In the genomic region with DNA sequence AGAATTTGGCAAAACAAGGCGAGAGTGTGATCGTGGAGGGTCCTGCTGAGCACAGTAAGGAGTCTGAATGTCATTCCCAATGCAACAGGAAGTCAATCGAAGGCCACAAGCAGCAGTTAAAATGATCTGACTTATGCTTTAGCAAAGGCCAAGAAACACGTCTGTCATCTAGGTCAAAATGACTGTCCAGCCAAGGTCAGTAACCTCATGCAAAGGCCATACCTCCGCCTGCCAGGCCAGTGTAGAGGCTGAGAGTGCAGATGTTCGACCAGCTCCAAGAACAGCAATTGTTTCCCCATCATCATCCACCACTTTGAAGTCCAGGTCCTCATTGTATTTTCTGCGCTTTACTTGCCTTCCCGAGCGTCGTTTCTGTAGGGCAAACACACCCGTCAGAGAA, we compare ENCODE assay signal across 17 cellular contexts.
A peak's percentile ranks its signal among the peaks of the same experiment; 100 is the strongest.
DNase-seq lines count a peak whose midpoint lies in the region; ATAC-seq, FAIRE-seq and TF ChIP-seq lines count a peak whose summit lies in the region.
"Had no signal": no experiment of that assay in that cellular context is flagged by ENCODE, and none has a peak within 500 bp of the region (broad histone marks: within the 10 kb centered on the region; RNA-seq: fewer than 3 reads in every experiment).

No MANE protein-coding gene starts in this region.

- H3K4me3 ChIP-seq in liver (ENCODE audit: low read depth in 1 of 3, low read length in 3 of 3), result no peak overlapping the region
- no peak overlapping the region for H3K4me3 ChIP-seq in HepG2 (replicated peaks in 1 of 3; ENCODE audit: insufficient read depth in 1 of 3, low read depth in 2 of 3, low read length in 3 of 3)
- H3K4me3 ChIP-seq in right lobe of liver, result no peak overlapping the region
- no peak overlapping the region for H3K4me3 ChIP-seq in esophagus squamous epithelium
- H3K4me3 ChIP-seq: BLaER1, GM23248, HAP-1 had no signal

- no peak for FAIRE-seq in HepG2 (lab: Jason Lieb, UNC)
- FAIRE-seq: GM18507 had no signal

- in situ Hi-C loops in HepG2 (cut with HindIII; ENCODE audit: extremely low pct_ligation_motif_present, low pct_unique_long_range_greater_than_20kb), result no loop called here

- TF ChIP-seq POLR2A in HepG2 (IDR thresholded peaks at IDR 0.05; ENCODE audit: insufficient read depth in 1 of 2, low read depth in 2 of 2, low read length in 2 of 2), result no peak
- TF ChIP-seq POLR2A in right lobe of liver (IDR thresholded peaks at IDR 0.05), result no peak
- TF ChIP-seq POLR2A in esophagus squamous epithelium (IDR thresholded peaks at IDR 0.05), result no peak

- H3K9me3 ChIP-seq in liver (ENCODE audit: control insufficient read depth in 4 of 4, low read length in 3 of 4) (no peaks in the 10 kb centered on the region), HepG2 (ENCODE audit: low read length) (no peaks in the 10 kb centered on the region), right lobe of liver (no peaks in the 10 kb centered on the region), esophagus squamous epithelium (no peaks in the 10 kb centered on the region)
- H3K9me3 ChIP-seq: Caco-2, HAP-1 had no signal

- H3K27ac ChIP-seq in liver (ENCODE audit: low read depth in 1 of 2, low read length in 2 of 2), result no peak overlapping the region
- H3K27ac ChIP-seq in HepG2 (ENCODE audit: extremely low read length, insufficient read depth, low read length), result no peak overlapping the region
- H3K27ac ChIP-seq in right lobe of liver, result peak overlapping the region in 1 of 3 donors; percentile 37
- H3K27ac ChIP-seq in esophagus squamous epithelium, result no peak overlapping the region
- H3K27ac ChIP-seq: 22Rv1, BLaER1, GM23248, HL-60 had no signal

- H3K9ac ChIP-seq in liver (ENCODE audit: low read depth in 1 of 2, low read length in 2 of 2) (no peak overlapping the region), HepG2 (ENCODE audit: insufficient read depth, low read depth, low read length) (no peak overlapping the region)
- H3K9ac ChIP-seq: BLaER1, GM23248 had no signal

- peaks cover 0 to 5% (median 0%) of the 10 kb centered on the region in 4 donors for H3K36me3 ChIP-seq in liver (ENCODE audit: control insufficient read depth in 4 of 4, insufficient read depth in 3 of 4, low read depth in 1 of 4, low read length in 3 of 4)
- peaks cover 24 to 68% of the 10 kb centered on the region in 2 experiments for H3K36me3 ChIP-seq in HepG2 (replicated peaks in 1 of 2; ENCODE audit: control insufficient read depth in 1 of 2, insufficient read depth in 2 of 2, low read length in 2 of 2)
- H3K36me3 ChIP-seq in right lobe of liver, result peaks cover 0 to 4% (median under 1%) of the 10 kb centered on the region in 4 donors
- peaks cover 0 to 49% (median 0%) of the 10 kb centered on the region in 3 donors for H3K36me3 ChIP-seq in esophagus squamous epithelium

- POLR2A ChIA-PET in HepG2 (lab: Yijun Ruan, JAX), result no interaction called here

- H3K4me1 ChIP-seq in liver (ENCODE audit: control insufficient read depth in 4 of 4, insufficient read depth in 4 of 4, low read length in 3 of 4), result peaks cover 18 to 49% (median 42%) of the 10 kb centered on the region in 4 donors
- H3K4me1 ChIP-seq in HepG2 (ENCODE audit: insufficient read depth, low read length), result peaks cover 41% of the 10 kb centered on the region
- H3K4me1 ChIP-seq in right lobe of liver, result peaks cover 0 to 54% (median 22%) of the 10 kb centered on the region in 4 donors
- peaks cover 0 to 34% (median 6%) of the 10 kb centered on the region in 3 donors for H3K4me1 ChIP-seq in esophagus squamous epithelium
- H3K4me1 ChIP-seq: BLaER1, HAP-1 had no signal

- H4K20me1 ChIP-seq in HepG2 (ENCODE audit: insufficient read depth, low read length), result peaks cover 10% of the 10 kb centered on the region; the same call in 1 of the 2 replicates

- no peak for ATAC-seq in HepG2
- ATAC-seq in right lobe of liver, result peak; percentile 68 to 77 (median 76)

- H2AFZ ChIP-seq in HepG2 (ENCODE audit: low read length), result no peak overlapping the region
- H2AFZ ChIP-seq: GM23248 had no signal

- TF ChIP-seq CTCF in liver (IDR thresholded peaks at IDR 0.05; ENCODE audit: low read depth, low read length, missing input control) (no peak), HepG2 (CRISPR knock-in tag; IDR thresholded peaks at IDR 0.05) (no peak), right lobe of liver (IDR thresholded peaks at IDR 0.05) (no peak), esophagus squamous epithelium (IDR thresholded peaks at IDR 0.05) (no peak)

- BruUV-seq in HepG2 (replicated peaks; lab: Mats Ljungman, UMichigan), result no TSS peak

- WGBS in liver, result 63% methylated on average over 11 of the region's 11 CpGs
- WGBS in HepG2 (ENCODE audit: low lambda C conversion rate), result 94% methylated on average over 11 of the region's 11 CpGs
- WGBS in right lobe of liver (ENCODE audit: insufficient coverage, low coverage, low lambda C conversion rate, missing lambda C conversion rate), result 63% methylated on average over 8 of the region's 11 CpGs
- 82 to 89% methylated on average over 11 of the region's 11 CpGs for WGBS in esophagus squamous epithelium, 2 donors

- CTCF ChIA-PET in HepG2 (lab: Yijun Ruan, JAX; ENCODE audit: low intra/inter-chr PET ratio, low total read pairs), result no interaction called here

- no peak overlapping the region for H3K4me2 ChIP-seq in HepG2 (ENCODE audit: low read depth, low read length)
- H3K4me2 ChIP-seq: BLaER1 had no signal

- intact Hi-C loops in HepG2 (cut with micrococcal nuclease; ENCODE audit: unreplicated experiment) (no loop called here), right lobe of liver (cut with DNase I) (no loop called here), esophagus squamous epithelium (cut with DNase I) (no loop called here)

- H3K27me3 ChIP-seq in liver (ENCODE audit: control insufficient read depth in 4 of 4, insufficient read depth in 4 of 4, low read length in 3 of 4) (no peaks in the 10 kb centered on the region), HepG2 (ENCODE audit: control insufficient read depth in 1 of 2, insufficient read depth in 2 of 2, low read length in 2 of 2) (no peaks in the 10 kb centered on the region), right lobe of liver (no peaks in the 10 kb centered on the region), esophagus squamous epithelium (no peaks in the 10 kb centered on the region)
- H3K27me3 ChIP-seq: BLaER1 had no signal

- peaks cover 9% of the 10 kb centered on the region for H3K79me2 ChIP-seq in HepG2 (ENCODE audit: insufficient read depth, low read length)

- TF ChIP-seq EP300 in HepG2 (IDR thresholded peaks at IDR 0.05; ENCODE audit: low read depth in 2 of 2, low read length in 2 of 2) (no peak), HepG2 (CRISPR knock-in tag; IDR thresholded peaks at IDR 0.05; ENCODE audit: borderline replicate concordance) (no peak)

- no peak for DNase-seq in HepG2 (ENCODE audit: low spot score)
- peak; percentile 7 for DNase-seq in brain pericyte (ENCODE audit: low read depth, low spot score)
- DNase-seq in right lobe of liver, result peak in 2 of 3 donors; percentile 66 to 67
- peak; percentile 20 for DNase-seq in smooth muscle cell of the brain vasculature (ENCODE audit: low read depth, low spot score)
- DNase-seq in esophagus squamous epithelium (lab: John Stamatoyannopoulos, UW), result no peak
- no peak for DNase-seq in EL
- DNase-seq in activated CD4-positive, alpha-beta T cell treated with anti-CD3 and anti-CD28 coated beads, Interleukin-2, amount 50 U/mL, for 48 hours, result no peak
- DNase-seq: Caco-2; CD8-positive, alpha-beta memory T cell; DMS53; GM23248 had no signal

- TF ChIP-seq RAD21 in liver (IDR thresholded peaks at IDR 0.05) (no peak), HepG2 (CRISPR knock-in tag; IDR thresholded peaks at IDR 0.05) (no peak)

TF ChIP-seq in liver, 16 proteins besides CTCF, POLR2A, EP300 and RAD21 (continues in another document):
- no peak for TF ChIP-seq EGR1 (IDR thresholded peaks at IDR 0.05; ENCODE audit: low read depth in 2 of 2)
- TF ChIP-seq NR2F2 (IDR thresholded peaks at IDR 0.05), result peak; percentile 59
- no peak for TF ChIP-seq JUND (IDR thresholded peaks at IDR 0.05)
- no peak for TF ChIP-seq FOXA1 (IDR thresholded peaks at IDR 0.05)
- TF ChIP-seq YY1 (IDR thresholded peaks at IDR 0.05), result no peak

TF ChIP-seq in HepG2, 621 proteins besides CTCF, POLR2A, EP300 and RAD21 (continues in another document):
- TF ChIP-seq, protein P1, sequence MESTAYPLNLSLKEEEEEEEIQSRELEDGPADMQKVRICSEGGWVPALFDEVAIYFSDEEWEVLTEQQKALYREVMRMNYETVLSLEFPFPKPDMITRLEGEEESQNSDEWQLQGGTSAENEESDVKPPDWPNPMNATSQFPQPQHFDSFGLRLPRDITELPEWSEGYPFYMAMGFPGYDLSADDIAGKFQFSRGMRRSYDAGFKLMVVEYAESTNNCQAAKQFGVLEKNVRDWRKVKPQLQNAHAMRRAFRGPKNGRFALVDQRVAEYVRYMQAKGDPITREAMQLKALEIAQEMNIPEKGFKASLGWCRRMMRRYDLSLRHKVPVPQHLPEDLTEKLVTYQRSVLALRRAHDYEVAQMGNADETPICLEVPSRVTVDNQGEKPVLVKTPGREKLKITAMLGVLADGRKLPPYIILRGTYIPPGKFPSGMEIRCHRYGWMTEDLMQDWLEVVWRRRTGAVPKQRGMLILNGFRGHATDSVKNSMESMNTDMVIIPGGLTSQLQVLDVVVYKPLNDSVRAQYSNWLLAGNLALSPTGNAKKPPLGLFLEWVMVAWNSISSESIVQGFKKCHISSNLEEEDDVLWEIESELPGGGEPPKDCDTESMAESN (CRISPR knock-in tag; conservative IDR thresholded peaks at IDR 0.05), result no peak
- TF ChIP-seq ZNF446 (CRISPR knock-in tag; IDR thresholded peaks at IDR 0.05) (no peak), ZSCAN21 (CRISPR knock-in tag; IDR thresholded peaks at IDR 0.05; ENCODE audit: borderline replicate concordance) (no peak), TBL1XR1 (IDR thresholded peaks at IDR 0.05; ENCODE audit: borderline replicate concordance, low read length, partially characterized antibody) (no peak), ZKSCAN1 (IDR thresholded peaks at IDR 0.05; ENCODE audit: low read length) (no peak), ZNF329 (CRISPR knock-in tag; IDR thresholded peaks at IDR 0.05; ENCODE audit: low read depth) (no peak), ZNF773 (CRISPR knock-in tag; IDR thresholded peaks at IDR 0.05; ENCODE audit: borderline replicate concordance) (no peak), MED1 (CRISPR knock-in tag; IDR thresholded peaks at IDR 0.05) (no peak)

Comparison
In these comparisons a context has a peak if more than half of its experiments do, and no peak if none do; other contexts are left out.
1. DNase-seq: peak in brain pericyte (single experiment), right lobe of liver (2 of 3) and smooth muscle cell of the brain vasculature (single experiment); none in HepG2 (single experiment), esophagus squamous epithelium (single experiment), EL (single experiment) and activated CD4-positive, alpha-beta T cell treated with anti-CD3 and anti-CD28 coated beads, Interleukin-2, amount 50 U/mL, for 48 hours (0 of 2).